Comparison of ENCODE assay signal across 10 cellular contexts in genomic region chr22:20803696-20804324, GRCh38. TPM values are rescaled to one million over a fixed set of nuclear protein-coding genes. Genes with fewer than 3 reads are reported as not detected.
DNase-seq lines count a peak whose midpoint lies in the region; ATAC-seq and TF ChIP-seq lines count a peak whose summit lies in the region.
"Had no signal": no experiment of that assay in that cellular context is flagged by ENCODE, and none has a peak within 500 bp of the region (broad histone marks: within the 10 kb centered on the region; RNA-seq: fewer than 3 reads in every experiment).

No MANE protein-coding gene starts in this region.

- H3K27ac Mint-ChIP-seq in activated T-helper 2 cell treated with anti-CD3 and anti-CD28 coated beads, Interferon-gamma antibody, Interleukin-2, Interleukin-4, amounts not matched to agents 10 μg/mL and 5 μg/mL and 100 μg/mL, durations not matched to agents 14 hours and 24 hours and 36 hours: no peak overlapping the region

- no peak for DNase-seq in GM06990 (ENCODE audit: extremely low read depth, insufficient read length)
- DNase-seq in NCI-H2171 (lab: John Stamatoyannopoulos, UW): peak; percentile 6
- DNase-seq in adrenal gland: peak in 4 of 7 donors; percentile 25 to 41 (median 30)
- DNase-seq in iris pigment epithelial cell (ENCODE audit: low read depth): peak; percentile 42
- DNase-seq in superior temporal gyrus (ENCODE audit: extremely low spot score): peak; percentile 44
- DNase-seq in activated T-helper 2 cell treated with anti-CD3 and anti-CD28 coated beads, Interferon-gamma antibody, Interleukin-2, Interleukin-4, amounts not matched to agents 10 μg/mL and 5 μg/mL and 100 μg/mL, durations not matched to agents 14 hours and 24 hours and 36 hours (ENCODE audit: low spot score): no peak

- peaks cover 25% of the 10 kb centered on the region for H3K36me3 ChIP-seq in GM06990 (ENCODE audit: control insufficient read depth, insufficient read depth, low read length)
- peaks cover 0 to 85% of the 10 kb centered on the region in 2 donors for H3K36me3 ChIP-seq in adrenal gland (replicated peaks in 1 of 2)

- no peak for TF ChIP-seq POLR2A in adrenal gland (IDR thresholded peaks at IDR 0.05)

- peak; percentile 61 for TF ChIP-seq CTCF in GM06990 (IDR thresholded peaks at IDR 0.05; ENCODE audit: insufficient read depth, low read length, poor library complexity, severe bottlenecking)
- TF ChIP-seq CTCF in adrenal gland (IDR thresholded peaks at IDR 0.05): peak in 5 of 6 experiments; percentile 8 to 40 (median 31)

- H3K4me1 ChIP-seq in adrenal gland (replicated peaks in 1 of 2): no peaks in the 10 kb centered on the region

- H3K27me3 Mint-ChIP-seq in activated T-helper 2 cell treated with anti-CD3 and anti-CD28 coated beads, Interferon-gamma antibody, Interleukin-2, Interleukin-4, amounts not matched to agents 10 μg/mL and 5 μg/mL and 100 μg/mL, durations not matched to agents 14 hours and 24 hours and 36 hours (ENCODE audit: low read depth): no peaks in the 10 kb centered on the region

- no peak for ATAC-seq in GM21423 (IDR thresholded peaks at IDR 0.05; ENCODE audit: unreplicated experiment)
- no peak for ATAC-seq in HG03108 (IDR thresholded peaks at IDR 0.05; ENCODE audit: unreplicated experiment)

- no peaks in the 10 kb centered on the region for H3K9me3 Mint-ChIP-seq in activated T-helper 2 cell treated with anti-CD3 and anti-CD28 coated beads, Interferon-gamma antibody, Interleukin-2, Interleukin-4, amounts not matched to agents 10 μg/mL and 5 μg/mL and 100 μg/mL, durations not matched to agents 14 hours and 24 hours and 36 hours

- H3K4me3 ChIP-seq in GM06990 (replicated peaks; ENCODE audit: low read depth, low read length) (no peak overlapping the region), adrenal gland (no peak overlapping the region)
- H3K4me3 ChIP-seq: SJCRH30 had no signal

- peaks cover 66% of the 10 kb centered on the region for H3K36me3 Mint-ChIP-seq in activated T-helper 2 cell treated with anti-CD3 and anti-CD28 coated beads, Interferon-gamma antibody, Interleukin-2, Interleukin-4, amounts not matched to agents 10 μg/mL and 5 μg/mL and 100 μg/mL, durations not matched to agents 14 hours and 24 hours and 36 hours (ENCODE audit: low read depth)

- no peak overlapping the region for H3K27ac ChIP-seq in adrenal gland
- H3K27ac ChIP-seq: SJCRH30 had no signal

- WGBS in adrenal gland, 4 donors: 74 to 88% (median 79%) methylated on average over 7 to 11 of the region's 11 CpGs

- intact Hi-C loops in adrenal gland (cut with DNase I): loop anchor here in 1 of 2 donors (10.0 kb wide), 1 partner anchor 61 kb away; no protein-coding TSS in a partner anchor
- intact Hi-C loops in activated T-helper 2 cell treated with anti-CD3 and anti-CD28 coated beads, Interferon-gamma antibody, Interleukin-2, Interleukin-4, amounts not matched to agents 10 μg/mL and 5 μg/mL and 100 μg/mL, durations not matched to agents 14 hours and 24 hours and 36 hours (cut with micrococcal nuclease): no loop called here

- no peaks in the 10 kb centered on the region for H3K27me3 ChIP-seq in GM06990 (replicated peaks; ENCODE audit: control insufficient read depth, insufficient read depth, low read length)
- H3K27me3 ChIP-seq in adrenal gland: no peaks in the 10 kb centered on the region
- H3K27me3 ChIP-seq: SJCRH30 had no signal

- H3K9me3 ChIP-seq in adrenal gland (replicated peaks in 1 of 3): no peaks in the 10 kb centered on the region
- H3K9me3 ChIP-seq: SJCRH30 had no signal

- no peak overlapping the region for H3K4me3 Mint-ChIP-seq in activated T-helper 2 cell treated with anti-CD3 and anti-CD28 coated beads, Interferon-gamma antibody, Interleukin-2, Interleukin-4, amounts not matched to agents 10 μg/mL and 5 μg/mL and 100 μg/mL, durations not matched to agents 14 hours and 24 hours and 36 hours (ENCODE audit: low read depth)

- H3K4me1 Mint-ChIP-seq in activated T-helper 2 cell treated with anti-CD3 and anti-CD28 coated beads, Interferon-gamma antibody, Interleukin-2, Interleukin-4, amounts not matched to agents 10 μg/mL and 5 μg/mL and 100 μg/mL, durations not matched to agents 14 hours and 24 hours and 36 hours (ENCODE audit: low read depth): peaks cover 2% of the 10 kb centered on the region

RNA-seq across cellular contexts. Expression of gene SERPIND1, which starts 29.9 kb away (rescaled TPM):
- 1 to 10 TPM in 1 of 8 donors, under 1 TPM in 5, not detected in 2; 0.13 to 1.0 (median 0.30) TPM for total RNA-seq in adrenal gland
- polyA plus RNA-seq in adrenal gland: under 1 TPM; 0.10 to 0.18 (median 0.16) TPM
- total RNA-seq in activated T-helper 2 cell treated with anti-CD3 and anti-CD28 coated beads, Interferon-gamma antibody, Interleukin-2, Interleukin-4, amounts not matched to agents 10 μg/mL and 5 μg/mL and 100 μg/mL, durations not matched to agents 14 hours and 24 hours and 36 hours: not detected in 2 replicates
- total RNA-seq: mononuclear cell had no signal

RNA-seq across cellular contexts. Expression of gene PI4KA, which starts 54.8 kb away (rescaled TPM):
- total RNA-seq in adrenal gland: 100 to 1,000 TPM in 2 of 8 donors, 10 to 100 TPM in 6; 79.9 to 134 (median 91.1) TPM
- polyA plus RNA-seq in adrenal gland: 10 to 100 TPM; 38.6 to 60.2 (median 39.5) TPM
- 73.4 and 77.7 TPM in 2 replicates for total RNA-seq in activated T-helper 2 cell treated with anti-CD3 and anti-CD28 coated beads, Interferon-gamma antibody, Interleukin-2, Interleukin-4, amounts not matched to agents 10 μg/mL and 5 μg/mL and 100 μg/mL, durations not matched to agents 14 hours and 24 hours and 36 hours

RNA-seq across cellular contexts. Expression of gene SNAP29, which starts 55.0 kb away (rescaled TPM):
- 10 to 100 TPM; 15.1 to 35.2 (median 28.9) TPM for total RNA-seq in adrenal gland
- 10 to 100 TPM; 16.6 to 76.5 (median 19.0) TPM for polyA plus RNA-seq in adrenal gland
- total RNA-seq in activated T-helper 2 cell treated with anti-CD3 and anti-CD28 coated beads, Interferon-gamma antibody, Interleukin-2, Interleukin-4, amounts not matched to agents 10 μg/mL and 5 μg/mL and 100 μg/mL, durations not matched to agents 14 hours and 24 hours and 36 hours: 24.2 and 31.4 TPM in 2 replicates

Comparison
In these comparisons a context has a peak if more than half of its experiments do, and no peak if none do; other contexts are left out.
1. DNase-seq: peak in NCI-H2171 (single experiment), adrenal gland (4 of 7), iris pigment epithelial cell (single experiment) and superior temporal gyrus (single experiment); none in GM06990 (single experiment) and activated T-helper 2 cell treated with anti-CD3 and anti-CD28 coated beads, Interferon-gamma antibody, Interleukin-2, Interleukin-4, amounts not matched to agents 10 μg/mL and 5 μg/mL and 100 μg/mL, durations not matched to agents 14 hours and 24 hours and 36 hours (single experiment).